In the genomic region with DNA sequence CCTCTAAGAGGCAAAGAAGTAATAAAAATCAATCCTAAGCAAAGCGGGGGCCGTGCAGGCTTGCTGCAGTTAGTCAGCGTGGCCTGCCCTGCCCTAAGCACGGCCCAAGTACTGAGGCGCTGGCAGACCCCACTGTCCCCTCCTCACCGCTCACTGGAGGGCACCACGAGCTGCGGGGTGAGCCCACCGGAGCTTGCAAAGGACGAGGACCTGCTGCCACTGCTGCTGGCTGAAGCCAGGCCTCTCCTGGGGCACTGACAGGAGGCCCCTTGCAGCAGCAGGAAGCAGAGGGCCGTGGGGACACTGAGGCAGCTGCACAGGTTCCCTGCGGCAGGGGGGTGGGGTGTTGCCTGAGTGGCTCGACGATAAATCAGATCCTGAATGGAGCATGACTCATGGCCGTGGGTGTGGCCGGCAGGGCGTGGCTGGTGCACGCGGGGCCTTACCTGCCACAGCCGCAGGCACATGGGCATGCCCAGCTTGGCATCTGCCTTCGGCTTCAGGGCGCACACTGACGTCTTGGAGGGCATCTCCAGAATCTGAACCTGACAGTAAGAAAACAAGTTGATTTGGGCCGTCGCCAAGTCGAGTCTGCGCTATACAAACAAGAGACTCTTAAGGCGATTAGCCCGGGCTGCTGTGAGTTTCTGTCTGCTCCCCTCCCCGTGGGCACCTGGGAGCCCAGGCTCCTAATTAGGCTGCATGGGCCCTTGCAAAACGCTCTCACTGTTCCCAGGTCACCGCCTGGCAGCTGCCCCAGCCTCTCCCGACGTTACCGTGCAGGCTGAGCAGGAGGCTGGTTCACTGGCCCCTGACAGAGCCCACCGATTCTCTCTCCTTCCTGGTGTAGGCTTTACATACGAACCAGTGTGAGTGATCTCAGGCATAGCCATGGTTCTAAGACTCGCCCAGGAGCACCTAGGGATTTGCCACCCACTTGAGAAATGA, we compare ENCODE assay signal across 1 cellular context.
TF ChIP-seq lines count a peak whose summit lies in the region.

No MANE protein-coding gene starts in this region.

TF ChIP-seq in K562, 482 proteins besides CTCF, POLR2A, EP300 and RAD21 (continued from another document and continues in another):
- TF ChIP-seq, protein P1, sequence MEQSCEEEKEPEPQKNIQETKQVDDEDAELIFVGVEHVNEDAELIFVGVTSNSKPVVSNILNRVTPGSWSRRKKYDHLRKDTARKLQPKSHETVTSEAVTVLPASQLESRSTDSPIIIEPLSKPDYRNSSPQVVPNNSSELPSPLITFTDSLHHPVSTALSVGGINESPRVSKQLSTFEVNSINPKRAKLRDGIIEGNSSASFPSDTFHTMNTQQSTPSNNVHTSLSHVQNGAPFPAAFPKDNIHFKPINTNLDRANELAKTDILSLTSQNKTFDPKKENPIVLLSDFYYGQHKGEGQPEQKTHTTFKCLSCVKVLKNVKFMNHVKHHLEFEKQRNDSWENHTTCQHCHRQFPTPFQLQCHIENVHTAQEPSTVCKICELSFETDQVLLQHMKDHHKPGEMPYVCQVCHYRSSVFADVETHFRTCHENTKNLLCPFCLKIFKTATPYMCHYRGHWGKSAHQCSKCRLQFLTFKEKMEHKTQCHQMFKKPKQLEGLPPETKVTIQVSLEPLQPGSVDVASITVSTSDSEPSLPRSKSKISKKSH (CRISPR knock-in tag; IDR thresholded peaks at IDR 0.05): no peak
- TF ChIP-seq RBM14 (IDR thresholded peaks at IDR 0.05; ENCODE audit: borderline replicate concordance, insufficient read depth, low read depth, low read length) (0 out of 2 replicates have a peak, but pooled peaks have one; percentile 87), ZC3H4 (CRISPR knock-in tag; IDR thresholded peaks at IDR 0.05; ENCODE audit: borderline replicate concordance) (no peak), TCFL5 (CRISPR knock-in tag; conservative IDR thresholded peaks at IDR 0.05) (no peak), RFX7 (CRISPR knock-in tag; IDR thresholded peaks at IDR 0.05) (no peak), YBX1 (IDR thresholded peaks at IDR 0.05) (no peak), KDM5B (IDR thresholded peaks at IDR 0.05; ENCODE audit: insufficient replicate concordance, low read depth, low read length) (peak; percentile 20), ETV6 (IDR thresholded peaks at IDR 0.05; ENCODE audit: borderline replicate concordance in 1 of 2, low read depth in 2 of 2, low read length in 1 of 2) (0 out of 4 replicates have a peak, but pooled peaks of 1 of the 2 experiments have one; percentile 5), ETV6 (CRISPR knock-in tag; IDR thresholded peaks at IDR 0.05; ENCODE audit: borderline replicate concordance) (no peak), ZNF785 (CRISPR knock-in tag; IDR thresholded peaks at IDR 0.05) (peak; percentile 65; the same call in 1 of the 2 replicates), HIVEP1 (CRISPR knock-in tag; IDR thresholded peaks at IDR 0.05) (no peak), NUFIP1 (IDR thresholded peaks at IDR 0.05; ENCODE audit: partially characterized antibody) (no peak), FOSL1 (tag; conservative IDR thresholded peaks at IDR 0.05) (peak; percentile 99), MCM5 (IDR thresholded peaks at IDR 0.05; ENCODE audit: low read depth) (no peak), MCM2 (IDR thresholded peaks at IDR 0.05; ENCODE audit: low read depth) (no peak), CXXC5 (CRISPR knock-in tag; IDR thresholded peaks at IDR 0.05) (peak; percentile 81), MBD2 (IDR thresholded peaks at IDR 0.05; ENCODE audit: borderline replicate concordance, low read depth) (no peak), KHSRP (IDR thresholded peaks at IDR 0.05) (no peak), ZNF174 (CRISPR knock-in tag; IDR thresholded peaks at IDR 0.05) (no peak), ZSCAN32 (CRISPR knock-in tag; IDR thresholded peaks at IDR 0.05) (no peak; the same call in 1 of the 2 replicates), ZNF133 (CRISPR knock-in tag; IDR thresholded peaks at IDR 0.05) (no peak), TRIM24 (IDR thresholded peaks at IDR 0.05) (peak; percentile 25 to 79; a peak in 3 of 4 replicates), CHCHD3 (CRISPR knock-in tag; IDR thresholded peaks at IDR 0.05) (no peak), BDP1 (IDR thresholded peaks at IDR 0.05; ENCODE audit: insufficient read depth, insufficient read length) (no peak), EZH2 (IDR thresholded peaks at IDR 0.05; ENCODE audit: borderline replicate concordance, low read depth, low read length) (no peak), EP400 (IDR thresholded peaks at IDR 0.05) (no peak), CBFA2T2 (conservative IDR thresholded peaks at IDR 0.05) (no peak)
- TF ChIP-seq, protein P2, sequence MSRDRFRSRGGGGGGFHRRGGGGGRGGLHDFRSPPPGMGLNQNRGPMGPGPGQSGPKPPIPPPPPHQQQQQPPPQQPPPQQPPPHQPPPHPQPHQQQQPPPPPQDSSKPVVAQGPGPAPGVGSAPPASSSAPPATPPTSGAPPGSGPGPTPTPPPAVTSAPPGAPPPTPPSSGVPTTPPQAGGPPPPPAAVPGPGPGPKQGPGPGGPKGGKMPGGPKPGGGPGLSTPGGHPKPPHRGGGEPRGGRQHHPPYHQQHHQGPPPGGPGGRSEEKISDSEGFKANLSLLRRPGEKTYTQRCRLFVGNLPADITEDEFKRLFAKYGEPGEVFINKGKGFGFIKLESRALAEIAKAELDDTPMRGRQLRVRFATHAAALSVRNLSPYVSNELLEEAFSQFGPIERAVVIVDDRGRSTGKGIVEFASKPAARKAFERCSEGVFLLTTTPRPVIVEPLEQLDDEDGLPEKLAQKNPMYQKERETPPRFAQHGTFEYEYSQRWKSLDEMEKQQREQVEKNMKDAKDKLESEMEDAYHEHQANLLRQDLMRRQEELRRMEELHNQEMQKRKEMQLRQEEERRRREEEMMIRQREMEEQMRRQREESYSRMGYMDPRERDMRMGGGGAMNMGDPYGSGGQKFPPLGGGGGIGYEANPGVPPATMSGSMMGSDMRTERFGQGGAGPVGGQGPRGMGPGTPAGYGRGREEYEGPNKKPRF (IDR thresholded peaks at IDR 0.05; ENCODE audit: low read depth, low read length): no peak
- TF ChIP-seq, protein P3, sequence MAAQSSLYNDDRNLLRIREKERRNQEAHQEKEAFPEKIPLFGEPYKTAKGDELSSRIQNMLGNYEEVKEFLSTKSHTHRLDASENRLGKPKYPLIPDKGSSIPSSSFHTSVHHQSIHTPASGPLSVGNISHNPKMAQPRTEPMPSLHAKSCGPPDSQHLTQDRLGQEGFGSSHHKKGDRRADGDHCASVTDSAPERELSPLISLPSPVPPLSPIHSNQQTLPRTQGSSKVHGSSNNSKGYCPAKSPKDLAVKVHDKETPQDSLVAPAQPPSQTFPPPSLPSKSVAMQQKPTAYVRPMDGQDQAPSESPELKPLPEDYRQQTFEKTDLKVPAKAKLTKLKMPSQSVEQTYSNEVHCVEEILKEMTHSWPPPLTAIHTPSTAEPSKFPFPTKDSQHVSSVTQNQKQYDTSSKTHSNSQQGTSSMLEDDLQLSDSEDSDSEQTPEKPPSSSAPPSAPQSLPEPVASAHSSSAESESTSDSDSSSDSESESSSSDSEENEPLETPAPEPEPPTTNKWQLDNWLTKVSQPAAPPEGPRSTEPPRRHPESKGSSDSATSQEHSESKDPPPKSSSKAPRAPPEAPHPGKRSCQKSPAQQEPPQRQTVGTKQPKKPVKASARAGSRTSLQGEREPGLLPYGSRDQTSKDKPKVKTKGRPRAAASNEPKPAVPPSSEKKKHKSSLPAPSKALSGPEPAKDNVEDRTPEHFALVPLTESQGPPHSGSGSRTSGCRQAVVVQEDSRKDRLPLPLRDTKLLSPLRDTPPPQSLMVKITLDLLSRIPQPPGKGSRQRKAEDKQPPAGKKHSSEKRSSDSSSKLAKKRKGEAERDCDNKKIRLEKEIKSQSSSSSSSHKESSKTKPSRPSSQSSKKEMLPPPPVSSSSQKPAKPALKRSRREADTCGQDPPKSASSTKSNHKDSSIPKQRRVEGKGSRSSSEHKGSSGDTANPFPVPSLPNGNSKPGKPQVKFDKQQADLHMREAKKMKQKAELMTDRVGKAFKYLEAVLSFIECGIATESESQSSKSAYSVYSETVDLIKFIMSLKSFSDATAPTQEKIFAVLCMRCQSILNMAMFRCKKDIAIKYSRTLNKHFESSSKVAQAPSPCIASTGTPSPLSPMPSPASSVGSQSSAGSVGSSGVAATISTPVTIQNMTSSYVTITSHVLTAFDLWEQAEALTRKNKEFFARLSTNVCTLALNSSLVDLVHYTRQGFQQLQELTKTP (IDR thresholded peaks at IDR 0.05; ENCODE audit: low read depth in 1 of 2, partially characterized antibody in 2 of 2): peak in 1 of 2 experiments; percentile 42
- TF ChIP-seq, protein P4, sequence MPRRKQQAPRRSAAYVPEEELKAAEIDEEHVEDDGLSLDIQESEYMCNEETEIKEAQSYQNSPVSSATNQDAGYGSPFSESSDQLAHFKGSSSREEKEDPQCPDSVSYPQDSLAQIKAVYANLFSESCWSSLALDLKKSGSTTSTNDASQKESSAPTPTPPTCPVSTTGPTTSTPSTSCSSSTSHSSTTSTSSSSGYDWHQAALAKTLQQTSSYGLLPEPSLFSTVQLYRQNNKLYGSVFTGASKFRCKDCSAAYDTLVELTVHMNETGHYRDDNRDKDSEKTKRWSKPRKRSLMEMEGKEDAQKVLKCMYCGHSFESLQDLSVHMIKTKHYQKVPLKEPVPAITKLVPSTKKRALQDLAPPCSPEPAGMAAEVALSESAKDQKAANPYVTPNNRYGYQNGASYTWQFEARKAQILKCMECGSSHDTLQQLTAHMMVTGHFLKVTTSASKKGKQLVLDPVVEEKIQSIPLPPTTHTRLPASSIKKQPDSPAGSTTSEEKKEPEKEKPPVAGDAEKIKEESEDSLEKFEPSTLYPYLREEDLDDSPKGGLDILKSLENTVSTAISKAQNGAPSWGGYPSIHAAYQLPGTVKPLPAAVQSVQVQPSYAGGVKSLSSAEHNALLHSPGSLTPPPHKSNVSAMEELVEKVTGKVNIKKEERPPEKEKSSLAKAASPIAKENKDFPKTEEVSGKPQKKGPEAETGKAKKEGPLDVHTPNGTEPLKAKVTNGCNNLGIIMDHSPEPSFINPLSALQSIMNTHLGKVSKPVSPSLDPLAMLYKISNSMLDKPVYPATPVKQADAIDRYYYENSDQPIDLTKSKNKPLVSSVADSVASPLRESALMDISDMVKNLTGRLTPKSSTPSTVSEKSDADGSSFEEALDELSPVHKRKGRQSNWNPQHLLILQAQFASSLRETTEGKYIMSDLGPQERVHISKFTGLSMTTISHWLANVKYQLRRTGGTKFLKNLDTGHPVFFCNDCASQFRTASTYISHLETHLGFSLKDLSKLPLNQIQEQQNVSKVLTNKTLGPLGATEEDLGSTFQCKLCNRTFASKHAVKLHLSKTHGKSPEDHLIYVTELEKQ (CRISPR knock-in tag; IDR thresholded peaks at IDR 0.05): no peak
- TF ChIP-seq, protein P5, sequence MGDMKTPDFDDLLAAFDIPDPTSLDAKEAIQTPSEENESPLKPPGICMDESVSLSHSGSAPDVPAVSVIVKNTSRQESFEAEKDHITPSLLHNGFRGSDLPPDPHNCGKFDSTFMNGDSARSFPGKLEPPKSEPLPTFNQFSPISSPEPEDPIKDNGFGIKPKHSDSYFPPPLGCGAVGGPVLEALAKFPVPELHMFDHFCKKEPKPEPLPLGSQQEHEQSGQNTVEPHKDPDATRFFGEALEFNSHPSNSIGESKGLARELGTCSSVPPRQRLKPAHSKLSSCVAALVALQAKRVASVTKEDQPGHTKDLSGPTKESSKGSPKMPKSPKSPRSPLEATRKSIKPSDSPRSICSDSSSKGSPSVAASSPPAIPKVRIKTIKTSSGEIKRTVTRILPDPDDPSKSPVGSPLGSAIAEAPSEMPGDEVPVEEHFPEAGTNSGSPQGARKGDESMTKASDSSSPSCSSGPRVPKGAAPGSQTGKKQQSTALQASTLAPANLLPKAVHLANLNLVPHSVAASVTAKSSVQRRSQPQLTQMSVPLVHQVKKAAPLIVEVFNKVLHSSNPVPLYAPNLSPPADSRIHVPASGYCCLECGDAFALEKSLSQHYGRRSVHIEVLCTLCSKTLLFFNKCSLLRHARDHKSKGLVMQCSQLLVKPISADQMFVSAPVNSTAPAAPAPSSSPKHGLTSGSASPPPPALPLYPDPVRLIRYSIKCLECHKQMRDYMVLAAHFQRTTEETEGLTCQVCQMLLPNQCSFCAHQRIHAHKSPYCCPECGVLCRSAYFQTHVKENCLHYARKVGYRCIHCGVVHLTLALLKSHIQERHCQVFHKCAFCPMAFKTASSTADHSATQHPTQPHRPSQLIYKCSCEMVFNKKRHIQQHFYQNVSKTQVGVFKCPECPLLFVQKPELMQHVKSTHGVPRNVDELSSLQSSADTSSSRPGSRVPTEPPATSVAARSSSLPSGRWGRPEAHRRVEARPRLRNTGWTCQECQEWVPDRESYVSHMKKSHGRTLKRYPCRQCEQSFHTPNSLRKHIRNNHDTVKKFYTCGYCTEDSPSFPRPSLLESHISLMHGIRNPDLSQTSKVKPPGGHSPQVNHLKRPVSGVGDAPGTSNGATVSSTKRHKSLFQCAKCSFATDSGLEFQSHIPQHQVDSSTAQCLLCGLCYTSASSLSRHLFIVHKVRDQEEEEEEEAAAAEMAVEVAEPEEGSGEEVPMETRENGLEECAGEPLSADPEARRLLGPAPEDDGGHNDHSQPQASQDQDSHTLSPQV (IDR thresholded peaks at IDR 0.05): no peak
- TF ChIP-seq, protein P6, sequence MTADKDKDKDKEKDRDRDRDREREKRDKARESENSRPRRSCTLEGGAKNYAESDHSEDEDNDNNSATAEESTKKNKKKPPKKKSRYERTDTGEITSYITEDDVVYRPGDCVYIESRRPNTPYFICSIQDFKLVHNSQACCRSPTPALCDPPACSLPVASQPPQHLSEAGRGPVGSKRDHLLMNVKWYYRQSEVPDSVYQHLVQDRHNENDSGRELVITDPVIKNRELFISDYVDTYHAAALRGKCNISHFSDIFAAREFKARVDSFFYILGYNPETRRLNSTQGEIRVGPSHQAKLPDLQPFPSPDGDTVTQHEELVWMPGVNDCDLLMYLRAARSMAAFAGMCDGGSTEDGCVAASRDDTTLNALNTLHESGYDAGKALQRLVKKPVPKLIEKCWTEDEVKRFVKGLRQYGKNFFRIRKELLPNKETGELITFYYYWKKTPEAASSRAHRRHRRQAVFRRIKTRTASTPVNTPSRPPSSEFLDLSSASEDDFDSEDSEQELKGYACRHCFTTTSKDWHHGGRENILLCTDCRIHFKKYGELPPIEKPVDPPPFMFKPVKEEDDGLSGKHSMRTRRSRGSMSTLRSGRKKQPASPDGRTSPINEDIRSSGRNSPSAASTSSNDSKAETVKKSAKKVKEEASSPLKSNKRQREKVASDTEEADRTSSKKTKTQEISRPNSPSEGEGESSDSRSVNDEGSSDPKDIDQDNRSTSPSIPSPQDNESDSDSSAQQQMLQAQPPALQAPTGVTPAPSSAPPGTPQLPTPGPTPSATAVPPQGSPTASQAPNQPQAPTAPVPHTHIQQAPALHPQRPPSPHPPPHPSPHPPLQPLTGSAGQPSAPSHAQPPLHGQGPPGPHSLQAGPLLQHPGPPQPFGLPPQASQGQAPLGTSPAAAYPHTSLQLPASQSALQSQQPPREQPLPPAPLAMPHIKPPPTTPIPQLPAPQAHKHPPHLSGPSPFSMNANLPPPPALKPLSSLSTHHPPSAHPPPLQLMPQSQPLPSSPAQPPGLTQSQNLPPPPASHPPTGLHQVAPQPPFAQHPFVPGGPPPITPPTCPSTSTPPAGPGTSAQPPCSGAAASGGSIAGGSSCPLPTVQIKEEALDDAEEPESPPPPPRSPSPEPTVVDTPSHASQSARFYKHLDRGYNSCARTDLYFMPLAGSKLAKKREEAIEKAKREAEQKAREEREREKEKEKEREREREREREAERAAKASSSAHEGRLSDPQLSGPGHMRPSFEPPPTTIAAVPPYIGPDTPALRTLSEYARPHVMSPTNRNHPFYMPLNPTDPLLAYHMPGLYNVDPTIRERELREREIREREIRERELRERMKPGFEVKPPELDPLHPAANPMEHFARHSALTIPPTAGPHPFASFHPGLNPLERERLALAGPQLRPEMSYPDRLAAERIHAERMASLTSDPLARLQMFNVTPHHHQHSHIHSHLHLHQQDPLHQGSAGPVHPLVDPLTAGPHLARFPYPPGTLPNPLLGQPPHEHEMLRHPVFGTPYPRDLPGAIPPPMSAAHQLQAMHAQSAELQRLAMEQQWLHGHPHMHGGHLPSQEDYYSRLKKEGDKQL (CRISPR knock-in tag; IDR thresholded peaks at IDR 0.05; ENCODE audit: borderline replicate concordance): no peak
